ENCODE assay signal across 22 cellular contexts in genomic region chr6:167236239-167236571, GRCh38. TPM values are rescaled to one million over a fixed set of nuclear protein-coding genes. Genes with fewer than 3 reads are reported as not detected.
DNase-seq lines count a peak whose midpoint lies in the region; TF ChIP-seq lines count a peak whose summit lies in the region.
"Had no signal": no experiment of that assay in that cellular context is flagged by ENCODE, and none has a peak within 500 bp of the region (broad histone marks: within the 10 kb centered on the region; RNA-seq: fewer than 3 reads in every experiment).

No MANE protein-coding gene starts in this region.

- DNase-seq in ELF-1 (ENCODE audit: low read depth, low spot score) (peak; percentile 76), endothelial cell (ENCODE audit: low spot score) (no peak), neural progenitor cell (ENCODE audit: low spot score) (no peak), NCI-H748 (lab: John Stamatoyannopoulos, UW; ENCODE audit: unreplicated experiment) (no peak), NCI-H2196 (lab: John Stamatoyannopoulos, UW; ENCODE audit: unreplicated experiment) (no peak)
- no peak for DNase-seq in activated T-helper 1 cell treated with anti-CD3 and anti-CD28 coated beads, Interleukin-12 subunit alpha, Interleukin-12 subunit beta, Interleukin-2, Interleukin-4 antibody, amounts not matched to agents 30 ng/mL and 10 ng/mL and 1 ng/mL, durations not matched to agents 14 hours and 24 hours and 36 hours (ENCODE audit: low spot score)
- DNase-seq in stimulated activated CD8-positive, alpha-beta memory T cell treated with anti-CD3 and anti-CD28 coated beads, Interleukin-4, amount 100 ng/mL, for 48 hours, result no peak
- DNase-seq: Caco-2; CD4-positive, alpha-beta T cell; GDM1; GM23248; NCI-H1417 treated with DMSO at 0.1 percent for 48 hours; NCI-H2029 treated with DMSO at 0.1 percent for 48 hours; NCI-H2171; NCI-H446 treated with DMSO at 0.1 percent for 48 hours; NCI-H774; RPMI8226; SHP77 treated with DMSO at 0.1 percent for 48 hours had no signal

- H2AFZ ChIP-seq in neural progenitor cell (replicated peaks), result no peak overlapping the region
- H2AFZ ChIP-seq: GM23248 had no signal

- H4K20me1 ChIP-seq in neural progenitor cell (ENCODE audit: low read depth), result no peaks in the 10 kb centered on the region

- H3K4me1 ChIP-seq in HUES64 (ENCODE audit: insufficient read depth, low read length) (peaks cover 57% of the 10 kb centered on the region), neural progenitor cell (peaks cover 29% of the 10 kb centered on the region)
- H3K4me1 ChIP-seq: A549 had no signal

- WGBS in HUES64, result 88% methylated on average over 16 of the region's 16 CpGs

- no peaks in the 10 kb centered on the region for H3K27me3 Mint-ChIP-seq in endothelial cell (ENCODE audit: unreplicated experiment)
- H3K27me3 Mint-ChIP-seq in neural progenitor cell (ENCODE audit: insufficient read depth, low read depth), result peaks cover 6% of the 10 kb centered on the region
- H3K27me3 Mint-ChIP-seq in activated T-helper 1 cell treated with anti-CD3 and anti-CD28 coated beads, Interleukin-12 subunit alpha, Interleukin-12 subunit beta, Interleukin-2, Interleukin-4 antibody, amounts not matched to agents 30 ng/mL and 10 ng/mL and 1 ng/mL, durations not matched to agents 14 hours and 24 hours and 36 hours (ENCODE audit: insufficient read depth), result peaks cover 10% of the 10 kb centered on the region

- H3K27ac Mint-ChIP-seq in endothelial cell (ENCODE audit: unreplicated experiment) (peak overlapping the region; percentile 75), neural progenitor cell (no peak overlapping the region)
- no peak overlapping the region for H3K27ac Mint-ChIP-seq in activated T-helper 1 cell treated with anti-CD3 and anti-CD28 coated beads, Interleukin-12 subunit alpha, Interleukin-12 subunit beta, Interleukin-2, Interleukin-4 antibody, amounts not matched to agents 30 ng/mL and 10 ng/mL and 1 ng/mL, durations not matched to agents 14 hours and 24 hours and 36 hours
- H3K27ac Mint-ChIP-seq: CD4-positive, alpha-beta T cell had no signal

- peaks cover 4% of the 10 kb centered on the region for H3K79me2 ChIP-seq in neural progenitor cell (ENCODE audit: low read depth)

- TF ChIP-seq CTCF in endothelial cell (IDR thresholded peaks at IDR 0.05; ENCODE audit: unreplicated experiment), result no peak
- TF ChIP-seq CTCF in neural progenitor cell (IDR thresholded peaks at IDR 0.05), result peak; percentile 5

- H3K36me3 ChIP-seq in HUES64 (ENCODE audit: insufficient read depth, low read length) (peaks cover 63% of the 10 kb centered on the region), neural progenitor cell (no peaks in the 10 kb centered on the region)

- no peak overlapping the region for H3K4me2 ChIP-seq in neural progenitor cell
- H3K4me2 ChIP-seq: A549 had no signal

- H3K4me3 ChIP-seq in HUES64 (ENCODE audit: low read length) (no peak overlapping the region), neural progenitor cell (no peak overlapping the region)
- H3K4me3 ChIP-seq: A549, GM23248 had no signal

- H3K4me3 Mint-ChIP-seq in endothelial cell (ENCODE audit: unreplicated experiment), result no peak overlapping the region
- no peak overlapping the region for H3K4me3 Mint-ChIP-seq in neural progenitor cell
- no peak overlapping the region for H3K4me3 Mint-ChIP-seq in activated T-helper 1 cell treated with anti-CD3 and anti-CD28 coated beads, Interleukin-12 subunit alpha, Interleukin-12 subunit beta, Interleukin-2, Interleukin-4 antibody, amounts not matched to agents 30 ng/mL and 10 ng/mL and 1 ng/mL, durations not matched to agents 14 hours and 24 hours and 36 hours
- H3K4me3 Mint-ChIP-seq: CD4-positive, alpha-beta T cell had no signal

- H3K9ac ChIP-seq in HUES64 (ENCODE audit: low read depth, low read length) (no peak overlapping the region), neural progenitor cell (no peak overlapping the region)
- H3K9ac ChIP-seq: GM23248 had no signal

- intact Hi-C loops in activated T-helper 1 cell treated with anti-CD3 and anti-CD28 coated beads, Interleukin-12 subunit alpha, Interleukin-12 subunit beta, Interleukin-2, Interleukin-4 antibody, amounts not matched to agents 30 ng/mL and 10 ng/mL and 1 ng/mL, durations not matched to agents 14 hours and 24 hours and 36 hours (cut with micrococcal nuclease), result no loop called here

- no peaks in the 10 kb centered on the region for H3K27me3 ChIP-seq in HUES64 (ENCODE audit: insufficient read depth, low read length)
- no peaks in the 10 kb centered on the region for H3K27me3 ChIP-seq in neural progenitor cell

- H3K9me3 ChIP-seq in HUES64 (ENCODE audit: insufficient read depth, low read depth, low read length), result no peaks in the 10 kb centered on the region
- H3K9me3 ChIP-seq in neural progenitor cell (ENCODE audit: low read depth), result no peaks in the 10 kb centered on the region
- H3K9me3 ChIP-seq: A549, Caco-2 had no signal

- peak overlapping the region; percentile 67; the same call in 1 of the 2 replicates for H3K27ac ChIP-seq in HUES64 (ENCODE audit: low read depth, low read length)
- no peak overlapping the region for H3K27ac ChIP-seq in neural progenitor cell
- H3K27ac ChIP-seq: A549, GM23248 had no signal

- H3F3A ChIP-seq in neural progenitor cell (ENCODE audit: low read depth), result peaks cover 14% of the 10 kb centered on the region

- H3K4me1 Mint-ChIP-seq in endothelial cell (ENCODE audit: unreplicated experiment) (peaks cover 53% of the 10 kb centered on the region), neural progenitor cell (peaks cover 58% of the 10 kb centered on the region)
- H3K4me1 Mint-ChIP-seq in activated T-helper 1 cell treated with anti-CD3 and anti-CD28 coated beads, Interleukin-12 subunit alpha, Interleukin-12 subunit beta, Interleukin-2, Interleukin-4 antibody, amounts not matched to agents 30 ng/mL and 10 ng/mL and 1 ng/mL, durations not matched to agents 14 hours and 24 hours and 36 hours (ENCODE audit: low read depth), result no peaks in the 10 kb centered on the region

- no peaks in the 10 kb centered on the region for H3K9me3 Mint-ChIP-seq in endothelial cell (ENCODE audit: unreplicated experiment)
- no peaks in the 10 kb centered on the region for H3K9me3 Mint-ChIP-seq in neural progenitor cell
- no peaks in the 10 kb centered on the region for H3K9me3 Mint-ChIP-seq in activated T-helper 1 cell treated with anti-CD3 and anti-CD28 coated beads, Interleukin-12 subunit alpha, Interleukin-12 subunit beta, Interleukin-2, Interleukin-4 antibody, amounts not matched to agents 30 ng/mL and 10 ng/mL and 1 ng/mL, durations not matched to agents 14 hours and 24 hours and 36 hours
- H3K9me3 Mint-ChIP-seq: CD4-positive, alpha-beta T cell had no signal

- no peaks in the 10 kb centered on the region for H3K36me3 Mint-ChIP-seq in endothelial cell (ENCODE audit: low read depth, unreplicated experiment)
- no peaks in the 10 kb centered on the region for H3K36me3 Mint-ChIP-seq in neural progenitor cell
- H3K36me3 Mint-ChIP-seq in activated T-helper 1 cell treated with anti-CD3 and anti-CD28 coated beads, Interleukin-12 subunit alpha, Interleukin-12 subunit beta, Interleukin-2, Interleukin-4 antibody, amounts not matched to agents 30 ng/mL and 10 ng/mL and 1 ng/mL, durations not matched to agents 14 hours and 24 hours and 36 hours (ENCODE audit: low read depth), result no peaks in the 10 kb centered on the region

RNA-seq across cellular contexts. Expression of gene UNC93A, which starts 54.9 kb away (rescaled TPM):
- 0.25 TPM for polyA plus RNA-seq in HUES64 (2013, experiment 1 of 2)
- 0.57 TPM for polyA plus RNA-seq in HUES64 (2013, experiment 2 of 2)
- total RNA-seq in endothelial cell (ENCODE audit: unreplicated experiment) (not detected), neural progenitor cell (ENCODE audit: low replicate concordance) (0.28 TPM in 1 of 2 replicates, not detected in the other)
- not detected in 2 replicates for total RNA-seq in activated T-helper 1 cell treated with anti-CD3 and anti-CD28 coated beads, Interleukin-12 subunit alpha, Interleukin-12 subunit beta, Interleukin-2, Interleukin-4 antibody, amounts not matched to agents 30 ng/mL and 10 ng/mL and 1 ng/mL, durations not matched to agents 14 hours and 24 hours and 36 hours
- total RNA-seq: CD4-positive, alpha-beta T cell; GM23248; MCF 10A had no signal
- polyA plus RNA-seq: A549, BJ, GM23248 had no signal
